In genomic region chr17:51461578-51462004, GRCh38 we compare ENCODE assay signal across 8 cellular contexts.
DNase-seq lines count a peak whose midpoint lies in the region; ATAC-seq and TF ChIP-seq lines count a peak whose summit lies in the region.

No MANE protein-coding gene starts in this region.

- no peak overlapping the region for H3K4ac ChIP-seq in trophoblast cell (ENCODE audit: low read depth, low read length)

- TF ChIP-seq CTCF in AG04449 (IDR thresholded peaks at IDR 0.05; ENCODE audit: insufficient read depth, low read length, missing control alignments) (peak; percentile 76), foreskin fibroblast (IDR thresholded peaks at IDR 0.05; ENCODE audit: low read depth, low read length) (peak; percentile 66)

- H3K4me2 ChIP-seq in trophoblast cell (ENCODE audit: low read length), result no peak overlapping the region

- H3K79me1 ChIP-seq in trophoblast cell (ENCODE audit: low read length), result no peaks in the 10 kb centered on the region

- no peak overlapping the region for H3K27ac ChIP-seq in trophoblast cell (ENCODE audit: low read depth, low read length)

- no peak overlapping the region for H3K9ac ChIP-seq in NT2/D1 (ENCODE audit: insufficient read length, low read depth)
- no peak overlapping the region for H3K9ac ChIP-seq in trophoblast cell (ENCODE audit: low read length)

- H2BK12ac ChIP-seq in trophoblast cell (ENCODE audit: low read length), result no peak overlapping the region

- POLR2A ChIA-PET in AG04449 (lab: Yijun Ruan, JAX), result no interaction called here

- H3K18ac ChIP-seq in trophoblast cell (ENCODE audit: low read length), result no peak overlapping the region

- no peaks in the 10 kb centered on the region; the same call in 1 of the 2 replicates for H3K9me3 ChIP-seq in NT2/D1 (ENCODE audit: insufficient read depth, low read length)
- no peaks in the 10 kb centered on the region for H3K9me3 ChIP-seq in trophoblast cell (ENCODE audit: insufficient read depth, low read depth, low read length)

- no peak overlapping the region for H2BK5ac ChIP-seq in trophoblast cell (ENCODE audit: low read depth, low read length, poor library complexity)

- H3K23ac ChIP-seq in trophoblast cell (ENCODE audit: low read length), result no peak overlapping the region

- H3K36me3 ChIP-seq in NT2/D1 (ENCODE audit: insufficient read depth, insufficient read length, low read length), result no peaks in the 10 kb centered on the region
- H3K36me3 ChIP-seq in trophoblast cell (ENCODE audit: control insufficient read depth in 1 of 2, insufficient read depth in 2 of 2, low read length in 2 of 2), result no peaks in the 10 kb centered on the region

- no peak overlapping the region for H4K91ac ChIP-seq in trophoblast cell (ENCODE audit: low read depth, low read length)

- no CpG with 5 or more reads among the region's 11 CpGs for WGBS in trophoblast cell (ENCODE audit: extremely low coverage, insufficient coverage, insufficient read length)

- H2AK5ac ChIP-seq in trophoblast cell (ENCODE audit: low read length), result no peak overlapping the region

- no peak for DNase-seq in AG04449 (ENCODE audit: low read depth, low spot score)
- peak; percentile 15 for DNase-seq in NT2/D1 (ENCODE audit: low read depth, low spot score)
- peak; percentile 51 for DNase-seq in activated T-cell treated with anti-CD3 and anti-CD28 coated beads, Interleukin-2, amount 50 U/mL, for 1 hour
- DNase-seq in foreskin fibroblast, result peak in 1 of 2 donors; percentile 1
- DNase-seq in trophoblast cell, result peak; percentile 47 to 70
- DNase-seq in OCI-M2 (lab: John Stamatoyannopoulos, UW; ENCODE audit: unreplicated experiment), result no peak

- H3K4me3 ChIP-seq in AG04449 (ENCODE audit: low read depth, low read length) (no peak overlapping the region), NT2/D1 (ENCODE audit: insufficient read length, low read depth) (no peak overlapping the region), foreskin fibroblast (ENCODE audit: low read depth in 1 of 2, low read length in 2 of 2) (no peak overlapping the region), trophoblast cell (ENCODE audit: low read depth, low read length) (no peak overlapping the region)

- H2AFZ ChIP-seq in trophoblast cell (ENCODE audit: insufficient read depth, low read length, poor library complexity), result no peak overlapping the region

- no peaks in the 10 kb centered on the region for H3K79me2 ChIP-seq in trophoblast cell (ENCODE audit: control insufficient read depth, insufficient read depth, low read length, poor library complexity)

- no peak overlapping the region for H4K8ac ChIP-seq in trophoblast cell (ENCODE audit: low read depth, low read length)

- H3K4me1 ChIP-seq in NT2/D1 (ENCODE audit: insufficient read depth, insufficient read length) (no peaks in the 10 kb centered on the region), trophoblast cell (ENCODE audit: control insufficient read depth in 1 of 2, insufficient read depth in 2 of 2, low read length in 2 of 2) (no peaks in the 10 kb centered on the region)

- H3K27me3 ChIP-seq in NT2/D1 (ENCODE audit: insufficient read depth, insufficient read length) (no peaks in the 10 kb centered on the region), trophoblast cell (ENCODE audit: insufficient read depth, low read length) (no peaks in the 10 kb centered on the region)

- no peak overlapping the region for H3K14ac ChIP-seq in trophoblast cell (ENCODE audit: low read length)

- CTCF ChIA-PET in AG04449 (lab: Yijun Ruan, JAX), result interaction anchor here (0.6 to 1.2 kb wide), 7 partner anchors 12 to 163 kb away, joined by 3 to 7 read pairs (median 3); no protein-coding TSS in a partner anchor

- no peak overlapping the region for H4K12ac ChIP-seq in trophoblast cell (ENCODE audit: low read depth, low read length)

- ATAC-seq in GM18502 (IDR thresholded peaks at IDR 0.05; ENCODE audit: poor library complexity, unreplicated experiment), result peak; percentile 58
- ATAC-seq in HG03378 (IDR thresholded peaks at IDR 0.05; ENCODE audit: unreplicated experiment), result peak; percentile 54

- H2BK120ac ChIP-seq in trophoblast cell (ENCODE audit: insufficient read depth, low read length, poor library complexity), result no peak overlapping the region

Comparison
In these comparisons a context has a peak if more than half of its experiments do, and no peak if none do; other contexts are left out.
1. DNase-seq: peak in NT2/D1 (single experiment), activated T-cell treated with anti-CD3 and anti-CD28 coated beads, Interleukin-2, amount 50 U/mL, for 1 hour (single experiment) and trophoblast cell (2 of 2); none in AG04449 (single experiment) and OCI-M2 (single experiment).